8 cellular contexts compared by ENCODE assay signal in the genomic region with DNA sequence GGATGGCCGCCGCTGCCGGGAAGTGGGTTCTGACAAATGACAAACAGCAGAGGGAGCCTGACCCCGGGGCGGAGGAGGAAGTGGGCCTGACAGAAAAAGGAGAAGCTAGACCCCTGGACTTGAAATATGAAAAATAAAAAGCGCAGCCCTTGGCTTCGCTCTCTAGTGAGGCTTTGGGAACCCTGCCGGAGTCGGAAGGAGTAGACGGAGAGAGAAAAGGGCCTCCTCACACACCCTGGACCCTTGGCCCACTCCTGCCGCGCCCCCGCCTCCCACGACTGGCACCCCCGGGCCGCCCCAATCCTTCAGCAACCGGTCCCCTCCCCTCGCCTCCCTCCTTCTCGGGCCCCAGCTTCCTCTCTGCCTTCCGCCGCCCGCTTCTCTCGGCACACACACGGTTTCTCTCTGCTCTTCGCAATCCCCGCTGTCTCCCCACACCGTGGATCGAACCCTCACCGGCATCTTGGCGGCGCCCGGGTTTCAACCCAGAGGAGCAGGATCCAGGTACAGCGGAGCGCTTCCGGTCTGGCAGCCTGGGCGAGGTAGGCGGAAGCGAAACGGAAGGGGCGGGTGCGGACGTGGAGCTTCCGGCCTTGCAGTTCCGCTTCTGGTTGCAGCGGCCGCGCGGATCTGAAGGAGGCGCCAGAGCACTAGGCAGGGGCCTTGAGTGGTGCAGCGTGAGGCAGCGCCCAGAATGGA. TPM values are rescaled to one million over a fixed set of nuclear protein-coding genes. Genes with fewer than 3 reads are reported as not detected.
DNase-seq lines count a peak whose midpoint lies in the region; ATAC-seq, FAIRE-seq and TF ChIP-seq lines count a peak whose summit lies in the region.

ARPC3 (minus strand) TSS at position 539 of the 699 bp plus-strand sequence; CDS start at position 462, 77 bp downstream.

- under 1% methylated on average over 35 of the region's 51 CpGs for WGBS in smooth muscle cell (ENCODE audit: low lambda C conversion rate)

- peaks cover 4% of the 10 kb centered on the region for H3K4me1 ChIP-seq in smooth muscle cell (ENCODE audit: low read depth)

- ATAC-seq in GM18907 (IDR thresholded peaks at IDR 0.05; ENCODE audit: unreplicated experiment), result peak; percentile 90
- ATAC-seq in HG03159 (IDR thresholded peaks at IDR 0.05; ENCODE audit: unreplicated experiment), result peak; percentile 89

- peak within 1 kb of the TSS; percentile 97 for H3K4me2 ChIP-seq in smooth muscle cell

- H3K27me3 ChIP-seq in bronchial epithelial cell (ENCODE audit: control insufficient read depth, insufficient read depth, low read length) (no peaks in the 10 kb centered on the region), smooth muscle cell (ENCODE audit: low read depth) (no peaks in the 10 kb centered on the region)

- H3K4me3 ChIP-seq in WI38 (ENCODE audit: low read depth, low read length) (peak within 1 kb of the TSS; percentile 94), bronchial epithelial cell (ENCODE audit: low read depth, low read length) (peak within 1 kb of the TSS; percentile 99), smooth muscle cell (peak within 1 kb of the TSS; percentile 100)

- H3K36me3 ChIP-seq in bronchial epithelial cell (ENCODE audit: control insufficient read depth, insufficient read depth, low read length) (no peaks in the 10 kb centered on the region), smooth muscle cell (ENCODE audit: low read depth) (peaks cover 4% of the 10 kb centered on the region)

- TF ChIP-seq CTCF in WI38 (IDR thresholded peaks at IDR 0.05; ENCODE audit: low read depth, low read length) (peak; percentile 81), bronchial epithelial cell (IDR thresholded peaks at IDR 0.05; ENCODE audit: insufficient read depth, low read length, severe bottlenecking) (peak; percentile 94), smooth muscle cell (IDR thresholded peaks at IDR 0.05; ENCODE audit: borderline replicate concordance, insufficient read depth, poor library complexity, severe bottlenecking) (peak; percentile 81)

- no peak for FAIRE-seq in bronchial epithelial cell (lab: Jason Lieb, UNC)

- peaks cover 14% of the 10 kb centered on the region for H3F3A ChIP-seq in smooth muscle cell (ENCODE audit: low read depth)

- H3K79me2 ChIP-seq in smooth muscle cell (ENCODE audit: low read depth), result peaks cover 48% of the 10 kb centered on the region

- DNase-seq in AG08396 (ENCODE audit: low spot score), result peak; percentile 92
- peak; percentile 98 for DNase-seq in NCI-H2227 (lab: John Stamatoyannopoulos, UW; ENCODE audit: unreplicated experiment)
- peak; percentile 85 for DNase-seq in bronchial epithelial cell (ENCODE audit: low read depth)
- peak; percentile 94 for DNase-seq in iPS-NIHi11 (ENCODE audit: low spot score)
- DNase-seq in smooth muscle cell (lab: John Stamatoyannopoulos, UW; ENCODE audit: unreplicated experiment), result peak; percentile 62

- H3K9ac ChIP-seq in smooth muscle cell (ENCODE audit: low read depth), result peak within 1 kb of the TSS; percentile 98

- H3K27ac ChIP-seq in smooth muscle cell (ENCODE audit: low read depth), result peak within 1 kb of the TSS; percentile 96

- H2AFZ ChIP-seq in smooth muscle cell (ENCODE audit: low read depth), result peak within 1 kb of the TSS; percentile 98

- H4K20me1 ChIP-seq in smooth muscle cell (ENCODE audit: low read depth), result peaks cover 34% of the 10 kb centered on the region

- H3K9me3 ChIP-seq in smooth muscle cell (replicated peaks; ENCODE audit: low read depth), result no peaks in the 10 kb centered on the region

RNA-seq across cellular contexts. Expression of gene ARPC3, which starts in this region (rescaled TPM):
- 204 and 210 TPM in 2 replicates for total RNA-seq in bronchial epithelial cell
- 349 and 507 TPM in 2 replicates for total RNA-seq in smooth muscle cell
- 338 and 393 TPM in 2 replicates for polyA plus RNA-seq in smooth muscle cell

Comparison
In these comparisons a context has a peak if more than half of its experiments do, and no peak if none do; other contexts are left out.
1. Peak in every context shown above with its lines: DNase-seq, ATAC-seq, H3K4me3 ChIP-seq and H3K27ac ChIP-seq.